Comparison of ENCODE assay signal across 7 cellular contexts in genomic region chr11:71585673-71586072, GRCh38. TPM values are rescaled to one million over a fixed set of nuclear protein-coding genes. Genes with fewer than 3 reads are reported as not detected.
"Had no signal": no experiment of that assay in that cellular context is flagged by ENCODE, and none has a peak within 500 bp of the region (broad histone marks: within the 10 kb centered on the region; RNA-seq: fewer than 3 reads in every experiment).

No MANE protein-coding gene starts in this region.

RNA-seq across cellular contexts. Expression of gene KRTAP5-11, which starts 3.0 kb away (rescaled TPM):
- total RNA-seq: GM23248, GM23338, H1, H4, H7, H9, HFFc6 had no signal
- polyA plus RNA-seq: GM23248, GM23338, H1 had no signal

RNA-seq across cellular contexts. Expression of gene KRTAP5-10, which starts 20.3 kb away (rescaled TPM):
- total RNA-seq: GM23248, GM23338, H1, H4, H9, HFFc6 had no signal
- polyA plus RNA-seq: GM23248, GM23338 had no signal

RNA-seq across cellular contexts. Expression of gene KRTAP5-9, which starts 37.5 kb away (rescaled TPM):
- total RNA-seq: GM23248, GM23338, H1, H4, H7, H9 had no signal
- polyA plus RNA-seq: GM23248 had no signal

RNA-seq across cellular contexts. Expression of gene KRTAP5-8, which starts 47.8 kb away (rescaled TPM):
- total RNA-seq: GM23248, GM23338, H1, H4, H7, H9, HFFc6 had no signal
- polyA plus RNA-seq: GM23248, GM23338, H1 had no signal

RNA-seq across cellular contexts. Expression of gene KRTAP5-7, which starts 58.6 kb away (rescaled TPM):
- total RNA-seq: GM23248, GM23338, H1, H4, H7, H9, HFFc6 had no signal
- polyA plus RNA-seq: GM23248, GM23338, H1 had no signal
